ENCODE assay signal across 1 cellular context in the genomic region with DNA sequence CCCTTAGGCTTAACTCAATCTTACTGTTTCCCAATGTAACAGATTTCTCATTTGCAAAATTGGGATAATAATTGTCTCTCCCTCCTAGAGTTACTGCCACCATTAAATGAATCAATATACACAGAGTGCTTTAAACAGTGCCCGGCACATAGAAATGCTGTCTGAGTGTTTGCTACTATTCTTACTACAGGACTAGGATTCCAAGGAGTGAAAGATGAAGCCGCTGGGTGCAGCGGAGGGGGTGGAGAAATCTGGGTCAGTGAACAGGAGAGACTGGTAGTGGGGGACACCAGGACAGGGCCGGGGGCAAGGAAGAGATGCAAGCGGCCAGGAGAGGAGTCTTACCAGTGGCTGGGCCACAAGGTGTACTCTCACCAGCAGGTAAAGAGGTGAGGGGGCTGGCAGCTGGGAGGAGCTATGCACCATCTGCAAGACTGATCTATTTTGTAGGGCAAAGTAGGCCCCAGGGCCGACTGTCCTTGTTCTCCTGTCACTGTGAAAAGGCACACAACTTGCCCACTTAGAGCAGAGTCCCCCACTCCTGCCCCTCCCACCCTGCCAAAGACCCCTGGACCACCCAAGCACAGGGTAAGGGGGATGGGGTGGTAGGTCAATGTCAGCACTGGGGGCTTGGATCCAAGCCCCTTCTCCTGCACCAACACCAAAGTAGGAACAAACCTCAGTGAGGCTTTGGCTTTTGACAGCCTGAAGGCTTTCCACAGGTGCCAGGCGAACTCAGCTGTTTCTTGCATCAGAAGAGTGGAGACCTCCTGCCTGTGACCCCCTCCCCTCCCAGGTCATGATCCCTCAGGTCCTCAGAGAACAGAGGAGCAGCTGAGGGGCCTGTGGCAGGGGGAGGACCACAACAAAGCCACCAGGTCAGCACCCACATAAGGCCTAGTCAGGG.
TF ChIP-seq lines count a peak whose summit lies in the region.

No MANE protein-coding gene starts in this region.

TF ChIP-seq in GM23338, 12 proteins besides CTCF, POLR2A, EP300 and RAD21 (continued from another document):
- TF ChIP-seq, protein P1, sequence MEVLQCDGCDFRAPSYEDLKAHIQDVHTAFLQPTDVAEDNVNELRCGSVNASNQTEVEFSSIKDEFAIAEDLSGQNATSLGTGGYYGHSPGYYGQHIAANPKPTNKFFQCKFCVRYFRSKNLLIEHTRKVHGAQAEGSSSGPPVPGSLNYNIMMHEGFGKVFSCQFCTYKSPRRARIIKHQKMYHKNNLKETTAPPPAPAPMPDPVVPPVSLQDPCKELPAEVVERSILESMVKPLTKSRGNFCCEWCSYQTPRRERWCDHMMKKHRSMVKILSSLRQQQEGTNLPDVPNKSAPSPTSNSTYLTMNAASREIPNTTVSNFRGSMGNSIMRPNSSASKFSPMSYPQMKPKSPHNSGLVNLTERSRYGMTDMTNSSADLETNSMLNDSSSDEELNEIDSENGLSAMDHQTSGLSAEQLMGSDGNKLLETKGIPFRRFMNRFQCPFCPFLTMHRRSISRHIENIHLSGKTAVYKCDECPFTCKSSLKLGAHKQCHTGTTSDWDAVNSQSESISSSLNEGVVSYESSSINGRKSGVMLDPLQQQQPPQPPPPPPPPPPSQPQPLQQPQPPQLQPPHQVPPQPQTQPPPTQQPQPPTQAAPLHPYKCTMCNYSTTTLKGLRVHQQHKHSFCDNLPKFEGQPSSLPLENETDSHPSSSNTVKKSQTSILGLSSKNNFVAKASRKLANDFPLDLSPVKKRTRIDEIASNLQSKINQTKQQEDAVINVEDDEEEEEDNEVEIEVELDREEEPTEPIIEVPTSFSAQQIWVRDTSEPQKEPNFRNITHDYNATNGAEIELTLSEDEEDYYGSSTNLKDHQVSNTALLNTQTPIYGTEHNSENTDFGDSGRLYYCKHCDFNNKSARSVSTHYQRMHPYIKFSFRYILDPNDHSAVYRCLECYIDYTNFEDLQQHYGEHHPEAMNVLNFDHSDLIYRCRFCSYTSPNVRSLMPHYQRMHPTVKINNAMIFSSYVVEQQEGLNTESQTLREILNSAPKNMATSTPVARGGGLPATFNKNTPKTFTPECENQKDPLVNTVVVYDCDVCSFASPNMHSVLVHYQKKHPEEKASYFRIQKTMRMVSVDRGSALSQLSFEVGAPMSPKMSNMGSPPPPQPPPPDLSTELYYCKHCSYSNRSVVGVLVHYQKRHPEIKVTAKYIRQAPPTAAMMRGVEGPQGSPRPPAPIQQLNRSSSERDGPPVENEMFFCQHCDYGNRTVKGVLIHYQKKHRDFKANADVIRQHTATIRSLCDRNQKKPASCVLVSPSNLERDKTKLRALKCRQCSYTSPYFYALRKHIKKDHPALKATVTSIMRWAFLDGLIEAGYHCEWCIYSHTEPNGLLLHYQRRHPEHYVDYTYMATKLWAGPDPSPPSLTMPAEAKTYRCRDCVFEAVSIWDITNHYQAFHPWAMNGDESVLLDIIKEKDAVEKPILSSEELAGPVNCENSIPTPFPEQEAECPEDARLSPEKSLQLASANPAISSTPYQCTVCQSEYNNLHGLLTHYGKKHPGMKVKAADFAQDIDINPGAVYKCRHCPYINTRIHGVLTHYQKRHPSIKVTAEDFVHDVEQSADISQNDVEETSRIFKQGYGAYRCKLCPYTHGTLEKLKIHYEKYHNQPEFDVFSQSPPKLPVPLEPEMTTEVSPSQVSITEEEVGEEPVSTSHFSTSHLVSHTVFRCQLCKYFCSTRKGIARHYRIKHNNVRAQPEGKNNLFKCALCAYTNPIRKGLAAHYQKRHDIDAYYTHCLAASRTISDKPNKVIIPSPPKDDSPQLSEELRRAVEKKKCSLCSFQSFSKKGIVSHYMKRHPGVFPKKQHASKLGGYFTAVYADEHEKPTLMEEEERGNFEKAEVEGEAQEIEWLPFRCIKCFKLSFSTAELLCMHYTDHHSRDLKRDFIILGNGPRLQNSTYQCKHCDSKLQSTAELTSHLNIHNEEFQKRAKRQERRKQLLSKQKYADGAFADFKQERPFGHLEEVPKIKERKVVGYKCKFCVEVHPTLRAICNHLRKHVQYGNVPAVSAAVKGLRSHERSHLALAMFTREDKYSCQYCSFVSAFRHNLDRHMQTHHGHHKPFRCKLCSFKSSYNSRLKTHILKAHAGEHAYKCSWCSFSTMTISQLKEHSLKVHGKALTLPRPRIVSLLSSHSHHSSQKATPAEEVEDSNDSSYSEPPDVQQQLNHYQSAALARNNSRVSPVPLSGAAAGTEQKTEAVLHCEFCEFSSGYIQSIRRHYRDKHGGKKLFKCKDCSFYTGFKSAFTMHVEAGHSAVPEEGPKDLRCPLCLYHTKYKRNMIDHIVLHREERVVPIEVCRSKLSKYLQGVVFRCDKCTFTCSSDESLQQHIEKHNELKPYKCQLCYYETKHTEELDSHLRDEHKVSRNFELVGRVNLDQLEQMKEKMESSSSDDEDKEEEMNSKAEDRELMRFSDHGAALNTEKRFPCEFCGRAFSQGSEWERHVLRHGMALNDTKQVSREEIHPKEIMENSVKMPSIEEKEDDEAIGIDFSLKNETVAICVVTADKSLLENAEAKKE (CRISPR knock-in tag; IDR thresholded peaks at IDR 0.05), result no peak
- TF ChIP-seq ZNF331 (CRISPR knock-in tag; IDR thresholded peaks at IDR 0.05; ENCODE audit: low read depth), result no peak
- TF ChIP-seq, protein P2, sequence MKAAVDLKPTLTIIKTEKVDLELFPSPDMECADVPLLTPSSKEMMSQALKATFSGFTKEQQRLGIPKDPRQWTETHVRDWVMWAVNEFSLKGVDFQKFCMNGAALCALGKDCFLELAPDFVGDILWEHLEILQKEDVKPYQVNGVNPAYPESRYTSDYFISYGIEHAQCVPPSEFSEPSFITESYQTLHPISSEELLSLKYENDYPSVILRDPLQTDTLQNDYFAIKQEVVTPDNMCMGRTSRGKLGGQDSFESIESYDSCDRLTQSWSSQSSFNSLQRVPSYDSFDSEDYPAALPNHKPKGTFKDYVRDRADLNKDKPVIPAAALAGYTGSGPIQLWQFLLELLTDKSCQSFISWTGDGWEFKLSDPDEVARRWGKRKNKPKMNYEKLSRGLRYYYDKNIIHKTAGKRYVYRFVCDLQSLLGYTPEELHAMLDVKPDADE (IDR thresholded peaks at IDR 0.05), result no peak
- TF ChIP-seq, protein P3, sequence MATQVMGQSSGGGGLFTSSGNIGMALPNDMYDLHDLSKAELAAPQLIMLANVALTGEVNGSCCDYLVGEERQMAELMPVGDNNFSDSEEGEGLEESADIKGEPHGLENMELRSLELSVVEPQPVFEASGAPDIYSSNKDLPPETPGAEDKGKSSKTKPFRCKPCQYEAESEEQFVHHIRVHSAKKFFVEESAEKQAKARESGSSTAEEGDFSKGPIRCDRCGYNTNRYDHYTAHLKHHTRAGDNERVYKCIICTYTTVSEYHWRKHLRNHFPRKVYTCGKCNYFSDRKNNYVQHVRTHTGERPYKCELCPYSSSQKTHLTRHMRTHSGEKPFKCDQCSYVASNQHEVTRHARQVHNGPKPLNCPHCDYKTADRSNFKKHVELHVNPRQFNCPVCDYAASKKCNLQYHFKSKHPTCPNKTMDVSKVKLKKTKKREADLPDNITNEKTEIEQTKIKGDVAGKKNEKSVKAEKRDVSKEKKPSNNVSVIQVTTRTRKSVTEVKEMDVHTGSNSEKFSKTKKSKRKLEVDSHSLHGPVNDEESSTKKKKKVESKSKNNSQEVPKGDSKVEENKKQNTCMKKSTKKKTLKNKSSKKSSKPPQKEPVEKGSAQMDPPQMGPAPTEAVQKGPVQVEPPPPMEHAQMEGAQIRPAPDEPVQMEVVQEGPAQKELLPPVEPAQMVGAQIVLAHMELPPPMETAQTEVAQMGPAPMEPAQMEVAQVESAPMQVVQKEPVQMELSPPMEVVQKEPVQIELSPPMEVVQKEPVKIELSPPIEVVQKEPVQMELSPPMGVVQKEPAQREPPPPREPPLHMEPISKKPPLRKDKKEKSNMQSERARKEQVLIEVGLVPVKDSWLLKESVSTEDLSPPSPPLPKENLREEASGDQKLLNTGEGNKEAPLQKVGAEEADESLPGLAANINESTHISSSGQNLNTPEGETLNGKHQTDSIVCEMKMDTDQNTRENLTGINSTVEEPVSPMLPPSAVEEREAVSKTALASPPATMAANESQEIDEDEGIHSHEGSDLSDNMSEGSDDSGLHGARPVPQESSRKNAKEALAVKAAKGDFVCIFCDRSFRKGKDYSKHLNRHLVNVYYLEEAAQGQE (IDR thresholded peaks at IDR 0.05; ENCODE audit: unreplicated experiment), result no peak
TF ChIP-seq in GM23338: peak in this region for 0.
